ENCODE assay signal across 8 cellular contexts in the genomic region with DNA sequence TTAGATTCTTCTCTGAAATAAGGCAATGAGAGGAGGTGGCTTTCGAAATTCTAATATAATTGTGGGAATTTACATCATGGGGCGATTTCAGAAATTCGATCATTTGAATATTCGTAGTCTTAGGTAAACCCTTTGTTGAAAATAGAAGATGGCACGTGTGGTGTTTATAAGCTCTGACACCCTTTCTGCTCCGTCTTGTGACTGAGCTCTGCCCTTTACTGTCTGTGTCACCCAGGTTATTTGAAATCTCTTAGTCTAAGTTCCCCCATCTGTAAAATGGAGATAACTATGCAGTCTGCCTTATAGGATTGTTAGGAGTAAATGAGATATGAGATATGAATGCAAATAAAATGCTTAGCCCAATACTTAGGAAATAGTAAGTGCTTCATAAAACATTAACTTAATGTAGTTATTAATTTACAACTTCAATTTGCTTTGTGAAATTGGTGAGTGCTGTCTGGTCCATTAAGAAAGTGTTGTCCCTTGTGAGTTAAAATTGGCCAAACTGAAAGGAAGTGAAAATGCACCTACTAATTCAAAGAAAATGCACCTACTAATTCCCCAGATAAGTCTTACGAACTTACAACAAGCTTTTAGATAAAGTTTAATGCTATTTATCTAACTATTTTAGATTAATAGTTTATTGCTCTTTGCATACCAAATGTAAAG. TPM values are rescaled to one million over a fixed set of nuclear protein-coding genes. Genes with fewer than 3 reads are reported as not detected.
DNase-seq lines count a peak whose midpoint lies in the region; FAIRE-seq and TF ChIP-seq lines count a peak whose summit lies in the region.

No MANE protein-coding gene starts in this region.

- peaks cover 14% of the 10 kb centered on the region for H3K79me2 ChIP-seq in neural cell (replicated peaks; ENCODE audit: insufficient read depth, low read length)

- H3K27me3 ChIP-seq in HL-60 (ENCODE audit: insufficient read depth, poor library complexity, severe bottlenecking): no peaks in the 10 kb centered on the region
- no peaks in the 10 kb centered on the region for H3K27me3 ChIP-seq in bronchial epithelial cell (ENCODE audit: control insufficient read depth, insufficient read depth, low read length)
- no peaks in the 10 kb centered on the region for H3K27me3 ChIP-seq in neural cell (ENCODE audit: insufficient read depth, low read depth, low read length)

- TF ChIP-seq POLR2A in GM12891 (IDR thresholded peaks at IDR 0.05; ENCODE audit: low read depth, low read length): no peak

- TF ChIP-seq CTCF in HL-60 (IDR thresholded peaks at IDR 0.05; ENCODE audit: insufficient read depth, low read length): no peak
- TF ChIP-seq CTCF in bronchial epithelial cell (IDR thresholded peaks at IDR 0.05; ENCODE audit: insufficient read depth, low read length, severe bottlenecking): no peak
- TF ChIP-seq CTCF in neural cell (IDR thresholded peaks at IDR 0.05; ENCODE audit: poor library complexity, severe bottlenecking): no peak

- H3K36me3 ChIP-seq in bronchial epithelial cell (ENCODE audit: control insufficient read depth, insufficient read depth, low read length) (no peaks in the 10 kb centered on the region), neural cell (ENCODE audit: insufficient read depth, low read length) (no peaks in the 10 kb centered on the region)

- peak overlapping the region; percentile 96 for H3K4me2 ChIP-seq in neural cell (ENCODE audit: low read length)

- DNase-seq in GM12891 (ENCODE audit: insufficient read length, low spot score) (no peak), HL-60 (ENCODE audit: low read depth in 1 of 2, low spot score in 1 of 2) (no peak), bronchial epithelial cell (ENCODE audit: low read depth) (peak; percentile 46), NCI-H1092 treated with DMSO at 0.1 percent for 48 hours (lab: John Stamatoyannopoulos, UW) (no peak), posterior cingulate gyrus (no peak), cerebellar nuclear complex (lab: John Stamatoyannopoulos, UW) (no peak), NCI-H1417 treated with DMSO at 0.1 percent for 48 hours (lab: John Stamatoyannopoulos, UW) (no peak)

- no peaks in the 10 kb centered on the region for H3K9me2 ChIP-seq in neural cell (ENCODE audit: insufficient read depth, low read length)

- H3K4me3 ChIP-seq in HL-60 (replicated peaks; ENCODE audit: insufficient read depth, low read length): peak overlapping the region; percentile 71
- peak overlapping the region; percentile 77 for H3K4me3 ChIP-seq in bronchial epithelial cell (ENCODE audit: low read depth, low read length)
- H3K4me3 ChIP-seq in neural cell (ENCODE audit: low read length): peak overlapping the region; percentile 91

- TF ChIP-seq EP300 in neural cell (conservative IDR thresholded peaks at IDR 0.05; ENCODE audit: poor library complexity, severe bottlenecking): no peak

- intact Hi-C loops in posterior cingulate gyrus (cut with DNase I): no loop called here

- no peaks in the 10 kb centered on the region for H3F3A ChIP-seq in neural cell (ENCODE audit: insufficient read depth, low read length, poor library complexity, severe bottlenecking)

- no peaks in the 10 kb centered on the region for H3K9me3 ChIP-seq in neural cell (ENCODE audit: low read length)

- peak; percentile 23 for FAIRE-seq in GM12891 (lab: Jason Lieb, UNC)
- FAIRE-seq in bronchial epithelial cell (lab: Jason Lieb, UNC): no peak

- peak overlapping the region; percentile 77 for H2AFZ ChIP-seq in neural cell (ENCODE audit: low read depth, low read length)

- H4K20me1 ChIP-seq in neural cell (ENCODE audit: insufficient read depth): no peaks in the 10 kb centered on the region

- peak overlapping the region; percentile 65 for H3K9ac ChIP-seq in neural cell (ENCODE audit: low read length)

- no peak for TF ChIP-seq RAD21 in neural cell (conservative IDR thresholded peaks at IDR 0.05)

- H3K27ac ChIP-seq in HL-60 (replicated peaks) (no peak overlapping the region), neural cell (ENCODE audit: low read length) (peak overlapping the region; percentile 45)

TF ChIP-seq in GM12891, 5 proteins besides CTCF, POLR2A, EP300 and RAD21:
- TF ChIP-seq SPI1 (IDR thresholded peaks at IDR 0.05; ENCODE audit: low read depth, low read length) (peak; percentile 73), PAX5 (IDR thresholded peaks at IDR 0.05; ENCODE audit: insufficient read depth, low read length, severe bottlenecking) (no peak)
TF ChIP-seq in GM12891: peak in this region for 1.

TF ChIP-seq in neural cell, 6 proteins besides CTCF, POLR2A, EP300 and RAD21:
- TF ChIP-seq SMC3 (conservative IDR thresholded peaks at IDR 0.05; ENCODE audit: poor library complexity) (no peak), MXI1 (conservative IDR thresholded peaks at IDR 0.05; ENCODE audit: poor library complexity, severe bottlenecking) (no peak), POLR2AphosphoS5 (IDR thresholded peaks at IDR 0.05) (no peak), EZH2 (IDR thresholded peaks at IDR 0.05; ENCODE audit: borderline replicate concordance, insufficient read depth, low read length, poor library complexity, severe bottlenecking) (no peak), TAF1 (IDR thresholded peaks at IDR 0.05; ENCODE audit: low read depth) (no peak)
- TF ChIP-seq, protein P1, sequence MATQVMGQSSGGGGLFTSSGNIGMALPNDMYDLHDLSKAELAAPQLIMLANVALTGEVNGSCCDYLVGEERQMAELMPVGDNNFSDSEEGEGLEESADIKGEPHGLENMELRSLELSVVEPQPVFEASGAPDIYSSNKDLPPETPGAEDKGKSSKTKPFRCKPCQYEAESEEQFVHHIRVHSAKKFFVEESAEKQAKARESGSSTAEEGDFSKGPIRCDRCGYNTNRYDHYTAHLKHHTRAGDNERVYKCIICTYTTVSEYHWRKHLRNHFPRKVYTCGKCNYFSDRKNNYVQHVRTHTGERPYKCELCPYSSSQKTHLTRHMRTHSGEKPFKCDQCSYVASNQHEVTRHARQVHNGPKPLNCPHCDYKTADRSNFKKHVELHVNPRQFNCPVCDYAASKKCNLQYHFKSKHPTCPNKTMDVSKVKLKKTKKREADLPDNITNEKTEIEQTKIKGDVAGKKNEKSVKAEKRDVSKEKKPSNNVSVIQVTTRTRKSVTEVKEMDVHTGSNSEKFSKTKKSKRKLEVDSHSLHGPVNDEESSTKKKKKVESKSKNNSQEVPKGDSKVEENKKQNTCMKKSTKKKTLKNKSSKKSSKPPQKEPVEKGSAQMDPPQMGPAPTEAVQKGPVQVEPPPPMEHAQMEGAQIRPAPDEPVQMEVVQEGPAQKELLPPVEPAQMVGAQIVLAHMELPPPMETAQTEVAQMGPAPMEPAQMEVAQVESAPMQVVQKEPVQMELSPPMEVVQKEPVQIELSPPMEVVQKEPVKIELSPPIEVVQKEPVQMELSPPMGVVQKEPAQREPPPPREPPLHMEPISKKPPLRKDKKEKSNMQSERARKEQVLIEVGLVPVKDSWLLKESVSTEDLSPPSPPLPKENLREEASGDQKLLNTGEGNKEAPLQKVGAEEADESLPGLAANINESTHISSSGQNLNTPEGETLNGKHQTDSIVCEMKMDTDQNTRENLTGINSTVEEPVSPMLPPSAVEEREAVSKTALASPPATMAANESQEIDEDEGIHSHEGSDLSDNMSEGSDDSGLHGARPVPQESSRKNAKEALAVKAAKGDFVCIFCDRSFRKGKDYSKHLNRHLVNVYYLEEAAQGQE (IDR thresholded peaks at IDR 0.05; ENCODE audit: borderline replicate concordance): no peak

RNA-seq across cellular contexts. Expression of gene BMAL2, which starts 1.6 kb away (rescaled TPM):
- polyA plus RNA-seq in GM12891 (2012; ENCODE audit: low read depth, missing spikeins): 21.9 TPM
- 101 and 102 TPM in 2 replicates for total RNA-seq in bronchial epithelial cell
- polyA plus RNA-seq in neural cell: 9.8 and 11.3 TPM in 2 replicates
- polyA minus RNA-seq in neural cell: 25.6 and 31.6 TPM in 2 replicates
